In genomic region chr5:78555870-78556269, GRCh38 we compare ENCODE assay signal across 1 cellular context.
TF ChIP-seq lines count a peak whose summit lies in the region.

No MANE protein-coding gene starts in this region.

TF ChIP-seq in K562, 482 proteins besides CTCF, POLR2A, EP300 and RAD21 (continued from another document):
- TF ChIP-seq HOMEZ (CRISPR knock-in tag; IDR thresholded peaks at IDR 0.05) (no peak), E2F8 (IDR thresholded peaks at IDR 0.05; ENCODE audit: low read depth, partially characterized antibody) (no peak), HBP1 (CRISPR knock-in tag; IDR thresholded peaks at IDR 0.05) (no peak)
